Comparison of ENCODE assay signal across 9 cellular contexts in genomic region chr4:80005863-80006262, GRCh38.
DNase-seq lines count a peak whose midpoint lies in the region; ATAC-seq lines count a peak whose summit lies in the region.
"Had no signal": no experiment of that assay in that cellular context is flagged by ENCODE, and none has a peak within 500 bp of the region (broad histone marks: within the 10 kb centered on the region; RNA-seq: fewer than 3 reads in every experiment).

No MANE protein-coding gene starts in this region.

- no peaks in the 10 kb centered on the region for H3K27me3 Mint-ChIP-seq in activated T-cell treated with anti-CD3 and anti-CD28 coated beads, Interleukin-2, amount 50 U/mL, for 4 hours (ENCODE audit: low read depth)
- H3K27me3 Mint-ChIP-seq in stimulated activated memory B cell treated with anti-CD40 and anti-IgM and Interleukin-4, amounts not matched to agents 10 μg/mL and 1 μg/mL and 100 μg/mL, for 72 hours: no peaks in the 10 kb centered on the region

- ATAC-seq in activated T-cell treated with anti-CD3 and anti-CD28 coated beads, Interleukin-2, amount 50 U/mL, for 4 hours: peak; percentile 82 to 85
- ATAC-seq in stimulated activated memory B cell treated with anti-CD40 and anti-IgM and Interleukin-4, amounts not matched to agents 10 μg/mL and 1 μg/mL and 100 μg/mL, for 72 hours: peak; percentile 60
- no peak for ATAC-seq in HG02973 (IDR thresholded peaks at IDR 0.05; ENCODE audit: unreplicated experiment)

- no peak for DNase-seq in activated T-cell treated with anti-CD3 and anti-CD28 coated beads, Interleukin-2, amount 50 U/mL, for 4 hours
- DNase-seq in activated T-cell treated with anti-CD3 and anti-CD28 coated beads, Interleukin-2, amount 50 U/mL, for 1 hour: no peak
- DNase-seq in RKO (ENCODE audit: low spot score) (peak; percentile 84), dermis blood vessel endothelial cell (peak; percentile 24), DMS114 treated with DMSO at 0.1 percent for 48 hours (lab: John Stamatoyannopoulos, UW; ENCODE audit: unreplicated experiment) (no peak), HK-2 (ENCODE audit: unreplicated experiment) (no peak)
- DNase-seq: NCI-H526 treated with DMSO at 0.1 percent for 48 hours had no signal

- H3K27ac Mint-ChIP-seq in stimulated activated memory B cell treated with anti-CD40 and anti-IgM and Interleukin-4, amounts not matched to agents 10 μg/mL and 1 μg/mL and 100 μg/mL, for 72 hours: peak overlapping the region; percentile 17

- H3K36me3 Mint-ChIP-seq in activated T-cell treated with anti-CD3 and anti-CD28 coated beads, Interleukin-2, amount 50 U/mL, for 4 hours (ENCODE audit: insufficient read depth): peaks cover 42% of the 10 kb centered on the region
- peaks cover 81% of the 10 kb centered on the region for H3K36me3 Mint-ChIP-seq in stimulated activated memory B cell treated with anti-CD40 and anti-IgM and Interleukin-4, amounts not matched to agents 10 μg/mL and 1 μg/mL and 100 μg/mL, for 72 hours

- no peak overlapping the region for H3K4me3 Mint-ChIP-seq in activated T-cell treated with anti-CD3 and anti-CD28 coated beads, Interleukin-2, amount 50 U/mL, for 4 hours
- no peak overlapping the region for H3K4me3 Mint-ChIP-seq in stimulated activated memory B cell treated with anti-CD40 and anti-IgM and Interleukin-4, amounts not matched to agents 10 μg/mL and 1 μg/mL and 100 μg/mL, for 72 hours

- peaks cover 12% of the 10 kb centered on the region for H3K9me3 Mint-ChIP-seq in activated T-cell treated with anti-CD3 and anti-CD28 coated beads, Interleukin-2, amount 50 U/mL, for 4 hours
- H3K9me3 Mint-ChIP-seq in stimulated activated memory B cell treated with anti-CD40 and anti-IgM and Interleukin-4, amounts not matched to agents 10 μg/mL and 1 μg/mL and 100 μg/mL, for 72 hours: peaks cover 6% of the 10 kb centered on the region

- H3K4me1 Mint-ChIP-seq in activated T-cell treated with anti-CD3 and anti-CD28 coated beads, Interleukin-2, amount 50 U/mL, for 4 hours (ENCODE audit: low read depth): peaks cover 45% of the 10 kb centered on the region
- peaks cover 49% of the 10 kb centered on the region for H3K4me1 Mint-ChIP-seq in stimulated activated memory B cell treated with anti-CD40 and anti-IgM and Interleukin-4, amounts not matched to agents 10 μg/mL and 1 μg/mL and 100 μg/mL, for 72 hours

Comparison
In these comparisons a context has a peak if more than half of its experiments do, and no peak if none do; other contexts are left out.
1. DNase-seq: peak in RKO (single experiment) and dermis blood vessel endothelial cell (single experiment); none in activated T-cell treated with anti-CD3 and anti-CD28 coated beads, Interleukin-2, amount 50 U/mL, for 4 hours (single experiment), activated T-cell treated with anti-CD3 and anti-CD28 coated beads, Interleukin-2, amount 50 U/mL, for 1 hour (single experiment), DMS114 treated with DMSO at 0.1 percent for 48 hours (single experiment) and HK-2 (single experiment).